ENCODE assay signal across 23 cellular contexts in the genomic region with DNA sequence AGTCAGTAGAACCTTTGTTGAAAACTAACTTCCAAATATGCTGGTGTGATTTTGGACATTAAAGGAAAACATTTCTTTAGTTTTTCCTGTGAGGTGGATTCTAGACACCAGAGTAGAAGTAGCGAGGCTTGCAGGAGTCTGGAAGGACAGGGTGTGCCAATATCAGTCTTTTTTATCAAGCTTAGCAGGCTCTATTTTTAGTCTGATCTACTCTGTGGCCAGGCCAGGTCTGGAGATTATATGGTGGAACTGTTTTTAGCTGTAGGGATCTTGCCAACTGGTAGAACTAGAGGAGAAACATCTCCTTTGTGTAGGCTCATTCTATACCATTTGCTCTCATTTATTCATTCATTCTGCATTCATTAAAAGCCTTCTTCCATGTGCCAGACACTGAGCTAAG.
"Had no signal": no experiment of that assay in that cellular context is flagged by ENCODE, and none has a peak within 500 bp of the region (broad histone marks: within the 10 kb centered on the region; RNA-seq: fewer than 3 reads in every experiment).

No MANE protein-coding gene starts in this region.

- H3K4me3 Mint-ChIP-seq: activated CD4-positive, alpha-beta memory T cell treated with anti-CD3 and anti-CD28 coated beads for 36 hours; activated CD4-positive, alpha-beta T cell treated with anti-CD3 and anti-CD28 coated beads, Interleukin-2, amount 10 ng/mL, durations not matched to agents 7 days and 5 days; activated naive CD8-positive, alpha-beta T cell treated with anti-CD3 and anti-CD28 coated beads, Interleukin-2, amount 10 ng/mL, durations not matched to agents 7 days and 5 days; T-helper 1 cell treated with Interleukin-12 subunit alpha and Interleukin-12 subunit beta and Interleukin-4 antibody, amounts not matched to agents 30 μg/mL and 1 μg/mL, for 36 hours had no signal

- H3K9me3 ChIP-seq: adrenal gland, SJCRH30, SK-N-SH had no signal

- H3K27ac Mint-ChIP-seq: activated CD4-positive, alpha-beta memory T cell treated with anti-CD3 and anti-CD28 coated beads for 36 hours; activated CD4-positive, alpha-beta T cell treated with anti-CD3 and anti-CD28 coated beads, Interleukin-2, amount 10 ng/mL, durations not matched to agents 7 days and 5 days; activated naive CD8-positive, alpha-beta T cell treated with anti-CD3 and anti-CD28 coated beads, Interleukin-2, amount 10 ng/mL, durations not matched to agents 7 days and 5 days; activated T-helper 2 cell treated with anti-CD3 and anti-CD28 coated beads, Interferon-gamma antibody, Interleukin-2, Interleukin-4, amounts not matched to agents 10 μg/mL and 5 μg/mL and 100 μg/mL, durations not matched to agents 14 hours and 24 hours and 36 hours; T-helper 1 cell treated with Interleukin-12 subunit alpha and Interleukin-12 subunit beta and Interleukin-4 antibody, amounts not matched to agents 30 μg/mL and 1 μg/mL, for 36 hours had no signal

- H3K4me3 ChIP-seq: adrenal gland, PC-9, SJCRH30 had no signal

- H3K27ac ChIP-seq: adrenal gland, PC-9, SJCRH30, VCaP had no signal

- H3K27me3 ChIP-seq: adrenal gland, SJCRH30 had no signal

- H3K36me3 Mint-ChIP-seq: activated naive CD8-positive, alpha-beta T cell treated with anti-CD3 and anti-CD28 coated beads, Interleukin-2, amount 10 ng/mL, durations not matched to agents 7 days and 5 days had no signal

- H3K9ac ChIP-seq: SK-N-SH had no signal

- H3K4me1 ChIP-seq: adrenal gland, SJCRH30 had no signal

- H3K27me3 Mint-ChIP-seq: activated CD4-positive, alpha-beta memory T cell treated with anti-CD3 and anti-CD28 coated beads for 36 hours; activated CD4-positive, alpha-beta T cell treated with anti-CD3 and anti-CD28 coated beads, Interleukin-2, amount 10 ng/mL, durations not matched to agents 7 days and 5 days had no signal

- H3K4me2 ChIP-seq: PC-9, SK-N-SH had no signal

- H3K4me1 Mint-ChIP-seq: activated CD4-positive, alpha-beta T cell treated with anti-CD3 and anti-CD28 coated beads, Interleukin-2, amount 10 ng/mL, durations not matched to agents 7 days and 5 days; activated naive CD8-positive, alpha-beta T cell treated with anti-CD3 and anti-CD28 coated beads, Interleukin-2, amount 10 ng/mL, durations not matched to agents 7 days and 5 days had no signal

- H3K9me3 Mint-ChIP-seq: activated CD4-positive, alpha-beta memory T cell treated with anti-CD3 and anti-CD28 coated beads for 36 hours; activated CD4-positive, alpha-beta T cell treated with anti-CD3 and anti-CD28 coated beads, Interleukin-2, amount 10 ng/mL, durations not matched to agents 7 days and 5 days; activated naive CD8-positive, alpha-beta T cell treated with anti-CD3 and anti-CD28 coated beads, Interleukin-2, amount 10 ng/mL, durations not matched to agents 7 days and 5 days; activated T-helper 2 cell treated with anti-CD3 and anti-CD28 coated beads, Interferon-gamma antibody, Interleukin-2, Interleukin-4, amounts not matched to agents 10 μg/mL and 5 μg/mL and 100 μg/mL, durations not matched to agents 14 hours and 24 hours and 36 hours; T-helper 1 cell treated with Interleukin-12 subunit alpha and Interleukin-12 subunit beta and Interleukin-4 antibody, amounts not matched to agents 30 μg/mL and 1 μg/mL, for 36 hours had no signal

- H2AFZ ChIP-seq: PC-9 had no signal

- DNase-seq: activated CD4-positive, alpha-beta memory T cell treated with anti-CD3 and anti-CD28 coated beads for 36 hours; activated CD4-positive, alpha-beta T cell treated with anti-CD3 and anti-CD28 coated beads, Interleukin-2, amount 10 ng/mL, durations not matched to agents 7 days and 5 days; activated CD4-positive, CD25-positive, alpha-beta regulatory T cell; activated gamma-delta T cell treated with Interleukin-2 at 50 U/mL for 16 hours; activated naive CD4-positive, alpha-beta T cell treated with anti-CD3 and anti-CD28 coated beads, Interleukin-2, amount 50 U/mL, for 16 hours; activated naive CD8-positive, alpha-beta T cell treated with anti-CD3 and anti-CD28 coated beads, Interleukin-2, amount 10 ng/mL, durations not matched to agents 7 days and 5 days; activated T-cell treated with anti-CD3 and anti-CD28 coated beads for 4 hours; activated T-cell treated with anti-CD3 and anti-CD28 coated beads, Interleukin-2, amount 50 U/mL, for 48 hours; adrenal gland; anterior cingulate cortex; KG1; NCI-H1048; NCI-H146; NCI-H187 treated with DMSO at 0.1 percent for 48 hours; NCI-H2081 treated with DMSO at 0.1 percent for 48 hours; NCI-H446; NCI-H524; PC-9; SJCRH30; SK-N-SH had no signal
